21 cellular contexts compared by ENCODE assay signal in the genomic region with DNA sequence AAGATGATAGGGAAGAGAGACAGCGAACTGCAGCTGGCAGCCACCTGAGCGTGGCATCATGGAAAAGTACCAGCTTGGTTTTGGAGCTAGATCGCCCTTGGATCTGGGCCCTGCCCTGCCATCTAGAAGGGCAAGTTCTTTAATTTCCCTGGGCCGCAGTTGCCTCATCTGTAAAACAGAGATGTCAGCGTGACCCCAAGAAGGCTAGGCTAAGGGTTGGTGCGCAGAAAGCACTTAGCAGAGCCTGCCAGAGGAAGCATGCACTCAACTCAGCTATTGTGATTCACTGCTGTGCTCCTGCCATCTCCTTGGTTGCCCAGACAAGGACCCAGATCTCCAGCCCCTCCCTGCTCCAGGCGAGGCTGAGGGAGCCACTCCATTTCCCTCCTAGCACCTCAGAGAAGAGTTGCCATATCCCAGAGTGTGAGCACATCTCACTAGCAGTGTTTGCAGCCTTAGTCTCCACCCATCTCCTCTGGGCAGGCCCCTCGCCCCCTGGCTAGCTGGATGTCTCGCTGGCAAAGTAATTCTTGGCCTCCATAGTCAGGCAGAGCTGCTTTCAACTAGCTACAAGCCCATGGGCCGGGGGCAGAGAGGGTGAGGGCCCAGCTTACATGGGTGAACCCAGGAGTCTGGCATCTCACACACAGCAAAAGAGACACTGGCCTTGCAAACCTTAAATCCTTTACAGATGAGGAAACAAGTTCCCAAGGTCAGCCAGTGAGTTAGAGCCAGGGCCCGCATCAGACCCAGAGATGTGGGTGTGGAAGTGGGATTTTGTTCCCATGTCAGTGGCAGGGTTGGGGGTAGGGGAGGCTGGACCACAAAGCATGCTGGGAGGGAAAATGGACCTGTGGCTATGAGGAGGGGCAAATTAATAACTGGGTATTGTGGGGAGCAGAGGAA.
DNase-seq lines count a peak whose midpoint lies in the region; ATAC-seq and TF ChIP-seq lines count a peak whose summit lies in the region.
"Had no signal": no experiment of that assay in that cellular context is flagged by ENCODE, and none has a peak within 500 bp of the region (broad histone marks: within the 10 kb centered on the region; RNA-seq: fewer than 3 reads in every experiment).

No MANE protein-coding gene starts in this region.

- DNase-seq in right atrium auricular region (ENCODE audit: low spot score) (peak; percentile 52), left cardiac atrium (no peak), dorsolateral prefrontal cortex (peak in 1 of 10 donors; percentile 16), neuronal stem cell (ENCODE audit: low spot score) (no peak), gastrocnemius medialis (no peak), esophagus squamous epithelium (lab: John Stamatoyannopoulos, UW) (no peak)
- no peak for DNase-seq in CD4-positive, alpha-beta T cell
- DNase-seq: activated naive CD4-positive, alpha-beta T cell treated with anti-CD3 and anti-CD28 coated beads, Interleukin-2, amount 50 U/mL, for 16 hours; activated T-cell treated with anti-CD3 and anti-CD28 coated beads, Interleukin-2, amount 50 U/mL, for 4 hours; cerebellar nuclear complex; effector memory CD8-positive, alpha-beta T cell; GF-D8; heart right ventricle; mucosa of descending colon; NCI-H1694; NCI-H2227 treated with DMSO at 0.1 percent for 48 hours; PC-3; substantia nigra; T-helper 17 cell had no signal

- TF ChIP-seq POLR2A in gastrocnemius medialis (IDR thresholded peaks at IDR 0.05) = no peak
- no peak for TF ChIP-seq POLR2A in esophagus squamous epithelium (IDR thresholded peaks at IDR 0.05)

- H3K4ac ChIP-seq in neuronal stem cell (ENCODE audit: low read length) = no peak overlapping the region

- H2BK12ac ChIP-seq in neuronal stem cell (ENCODE audit: low read length) = peak overlapping the region; percentile 25

- no peak overlapping the region for H3K4me2 ChIP-seq in neuronal stem cell (ENCODE audit: insufficient read depth, low read length, poor library complexity, severe bottlenecking)

- H3K14ac ChIP-seq in neuronal stem cell (ENCODE audit: low read length) = no peak overlapping the region

- peaks cover 5% of the 10 kb centered on the region for H3K4me1 Mint-ChIP-seq in CD4-positive, alpha-beta T cell (ENCODE audit: low read depth)

- H3K27ac ChIP-seq in right atrium auricular region (no peak overlapping the region), dorsolateral prefrontal cortex (peak overlapping the region in 34 of 59 donors; percentile 6 to 85 (median 54)), neuronal stem cell (replicated peaks; ENCODE audit: low read length) (no peak overlapping the region), gastrocnemius medialis (no peak overlapping the region), esophagus squamous epithelium (no peak overlapping the region)
- H3K27ac ChIP-seq in CD4-positive, alpha-beta T cell (ENCODE audit: low read depth, low read length) = no peak overlapping the region
- H3K27ac ChIP-seq: heart right ventricle had no signal

- peaks cover 0 to 10% of the 10 kb centered on the region in 2 donors for H3K9me3 ChIP-seq in right atrium auricular region
- H3K9me3 ChIP-seq in neuronal stem cell (replicated peaks in 1 of 2; ENCODE audit: control insufficient read depth in 2 of 2, insufficient read depth in 1 of 2, low read depth in 1 of 2, low read length in 2 of 2) = peaks cover 0 to 3% of the 10 kb centered on the region in 2 donors
- no peaks in the 10 kb centered on the region for H3K9me3 ChIP-seq in gastrocnemius medialis
- H3K9me3 ChIP-seq in CD4-positive, alpha-beta T cell (ENCODE audit: control insufficient read depth, low read length) = no peaks in the 10 kb centered on the region
- H3K9me3 ChIP-seq in esophagus squamous epithelium = peaks cover 0 to 3% (median 0%) of the 10 kb centered on the region in 3 donors
- H3K9me3 ChIP-seq: mucosa of descending colon had no signal

- no peak overlapping the region for H3K4me3 ChIP-seq in right atrium auricular region
- H3K4me3 ChIP-seq in dorsolateral prefrontal cortex = no peak overlapping the region
- no peak overlapping the region for H3K4me3 ChIP-seq in neuronal stem cell (ENCODE audit: low read length in 2 of 2)
- no peak overlapping the region for H3K4me3 ChIP-seq in gastrocnemius medialis
- H3K4me3 ChIP-seq in esophagus squamous epithelium = no peak overlapping the region
- H3K4me3 ChIP-seq: heart right ventricle, mucosa of descending colon had no signal

- H3K9me3 Mint-ChIP-seq in CD4-positive, alpha-beta T cell = no peaks in the 10 kb centered on the region
- H3K9me3 Mint-ChIP-seq: effector memory CD8-positive, alpha-beta T cell; neural crest cell had no signal

- H2BK5ac ChIP-seq in neuronal stem cell (ENCODE audit: low read length) = no peak overlapping the region

- H4K8ac ChIP-seq in neuronal stem cell (ENCODE audit: low read depth, low read length) = no peak overlapping the region

- POLR2A ChIA-PET in CD4-positive, alpha-beta T cell (lab: Charles Lee) = no interaction called here

- CTCF ChIA-PET in CD4-positive, alpha-beta T cell (lab: Charles Lee) = no interaction called here

- no peak overlapping the region for H3K4me3 Mint-ChIP-seq in CD4-positive, alpha-beta T cell
- H3K4me3 Mint-ChIP-seq: activated T-cell treated with anti-CD3 and anti-CD28 coated beads, Interleukin-2, amount 50 U/mL, for 4 hours; effector memory CD8-positive, alpha-beta T cell; neural crest cell; T-helper 17 cell had no signal

- TF ChIP-seq CTCF in right atrium auricular region (IDR thresholded peaks at IDR 0.05) = no peak
- no peak for TF ChIP-seq CTCF in dorsolateral prefrontal cortex (IDR thresholded peaks at IDR 0.05 in 54 of 56, conservative IDR thresholded peaks at IDR 0.05 in 2 of 56; ENCODE audit: low read depth in 1 of 56, partially characterized antibody in 56 of 56)
- no peak for TF ChIP-seq CTCF in gastrocnemius medialis (IDR thresholded peaks at IDR 0.05 in 4 of 5, conservative IDR thresholded peaks at IDR 0.05 in 1 of 5)
- no peak for TF ChIP-seq CTCF in CD4-positive, alpha-beta T cell (IDR thresholded peaks at IDR 0.05)
- TF ChIP-seq CTCF in esophagus squamous epithelium (IDR thresholded peaks at IDR 0.05) = no peak

- intact Hi-C loops in left cardiac atrium (cut with DNase I) (no loop called here), dorsolateral prefrontal cortex (cut with DNase I) (no loop called here), gastrocnemius medialis (cut with DNase I; ENCODE audit: low total_unique reads) (no loop called here), esophagus squamous epithelium (cut with DNase I) (no loop called here)
- intact Hi-C loops in CD4-positive, alpha-beta T cell (cut with DNase I, micrococcal nuclease) = no loop called here

- no peak overlapping the region for H2AFZ ChIP-seq in neuronal stem cell (ENCODE audit: low read length)

- H3K27ac Mint-ChIP-seq in CD4-positive, alpha-beta T cell = no peak overlapping the region
- H3K27ac Mint-ChIP-seq: T-helper 17 cell had no signal

- no peak overlapping the region for H2BK120ac ChIP-seq in neuronal stem cell (ENCODE audit: low read depth, low read length)

- in situ Hi-C loops in gastrocnemius medialis (cut with MboI; ENCODE audit: low sequenced_read_pairs in 4 of 4) = no loop called here

- peak overlapping the region; percentile 10 for H2BK15ac ChIP-seq in neuronal stem cell (ENCODE audit: low read length)

- peaks cover 0 to 37% of the 10 kb centered on the region in 2 donors for H3K4me1 ChIP-seq in right atrium auricular region
- H3K4me1 ChIP-seq in neuronal stem cell (ENCODE audit: control insufficient read depth in 2 of 2, insufficient read depth in 1 of 2, low read depth in 1 of 2, low read length in 2 of 2) = peaks cover 0 to 20% of the 10 kb centered on the region in 2 donors
- H3K4me1 ChIP-seq in gastrocnemius medialis = peaks cover 8 to 9% of the 10 kb centered on the region in 2 donors
- H3K4me1 ChIP-seq in esophagus squamous epithelium = peaks cover 5 to 44% (median 31%) of the 10 kb centered on the region in 3 donors

- H3K36me3 ChIP-seq in right atrium auricular region (no peaks in the 10 kb centered on the region), neuronal stem cell (replicated peaks in 1 of 2; ENCODE audit: control insufficient read depth in 2 of 2, insufficient read depth in 2 of 2, low read length in 2 of 2) (no peaks in the 10 kb centered on the region), gastrocnemius medialis (no peaks in the 10 kb centered on the region), esophagus squamous epithelium (no peaks in the 10 kb centered on the region)
- H3K36me3 ChIP-seq: heart right ventricle had no signal

- H3K79me1 ChIP-seq in neuronal stem cell (ENCODE audit: low read depth, low read length) = no peaks in the 10 kb centered on the region

- H3K23ac ChIP-seq in neuronal stem cell (ENCODE audit: low read depth, low read length, poor library complexity) = no peak overlapping the region

- peak overlapping the region; percentile 31 for H2AK5ac ChIP-seq in neuronal stem cell (ENCODE audit: low read depth, low read length)

- no peaks in the 10 kb centered on the region for H3K36me3 Mint-ChIP-seq in CD4-positive, alpha-beta T cell (ENCODE audit: low read depth)

- H3K27me3 ChIP-seq in right atrium auricular region = no peaks in the 10 kb centered on the region
- H3K27me3 ChIP-seq in dorsolateral prefrontal cortex = peaks cover 0 to 9% (median 0%) of the 10 kb centered on the region in 45 donors
- peaks cover 0 to 36% (median 0%) of the 10 kb centered on the region in 3 experiments for H3K27me3 ChIP-seq in neuronal stem cell (ENCODE audit: control insufficient read depth in 3 of 3, insufficient read depth in 3 of 3, low read depth in 1 of 3, low read length in 3 of 3)
- peaks cover 0 to 8% (median 0%) of the 10 kb centered on the region in 3 donors for H3K27me3 ChIP-seq in gastrocnemius medialis
- no peaks in the 10 kb centered on the region for H3K27me3 ChIP-seq in CD4-positive, alpha-beta T cell (ENCODE audit: control insufficient read depth, insufficient read depth, low read length)
- H3K27me3 ChIP-seq in esophagus squamous epithelium = peaks cover 0 to 41% (median 0%) of the 10 kb centered on the region in 4 donors

- WGBS in neuronal stem cell (ENCODE audit: extremely low coverage in 2 of 2, insufficient read length in 2 of 2, insufficient replicate concordance in 1 of 2), 2 donors = no CpG with 5 or more reads among the region's 11 CpGs
- WGBS in esophagus squamous epithelium, 2 donors = 56 to 79% methylated on average over 4 to 7 of the region's 11 CpGs

- ATAC-seq in left cardiac atrium = no peak
- no peak for ATAC-seq in HG03108 (IDR thresholded peaks at IDR 0.05; ENCODE audit: unreplicated experiment)
- ATAC-seq in gastrocnemius medialis = no peak
- no peak for ATAC-seq in CD4-positive, alpha-beta T cell (ENCODE audit: poor library complexity)
- ATAC-seq: activated T-cell treated with anti-CD3 and anti-CD28 coated beads, Interleukin-2, amount 50 U/mL, for 4 hours; effector memory CD8-positive, alpha-beta T cell; mucosa of descending colon; PC-3; T-helper 17 cell had no signal

- H3K9ac ChIP-seq in neuronal stem cell (ENCODE audit: low read depth, low read length, poor library complexity) = peak overlapping the region; percentile 68

- H3K18ac ChIP-seq in neuronal stem cell (ENCODE audit: low read length) = peak overlapping the region; percentile 31

- peaks cover 29% of the 10 kb centered on the region for H3K27me3 Mint-ChIP-seq in CD4-positive, alpha-beta T cell

- no peak overlapping the region for H4K91ac ChIP-seq in neuronal stem cell (ENCODE audit: low read depth, low read length, poor library complexity)

Comparison
In these comparisons a context has a peak if more than half of its experiments do, and no peak if none do; other contexts are left out.
1. H3K27ac ChIP-seq: peak in dorsolateral prefrontal cortex (34 of 59); none in right atrium auricular region (0 of 2), neuronal stem cell (single experiment), gastrocnemius medialis (0 of 4), CD4-positive, alpha-beta T cell (single experiment) and esophagus squamous epithelium (0 of 4).